Comparison of ENCODE assay signal across 9 cellular contexts in genomic region chrX:143047511-143047910, GRCh38. TPM values are rescaled to one million over a fixed set of nuclear protein-coding genes. Genes with fewer than 3 reads are reported as not detected.
"Had no signal": no experiment of that assay in that cellular context is flagged by ENCODE, and none has a peak within 500 bp of the region (broad histone marks: within the 10 kb centered on the region; RNA-seq: fewer than 3 reads in every experiment).

No MANE protein-coding gene starts in this region.

- ATAC-seq: GM12878 had no signal

- FAIRE-seq: G401.6, GM12878, GM12891, GM12892, GM18507, GM19239 had no signal

- H3K4me3 ChIP-seq: GM12878 had no signal

- DNase-seq: GDM1, GF-D8 had no signal

RNA-seq across cellular contexts. Expression of gene SPANXN4, which starts 21.8 kb away (rescaled TPM):
- total RNA-seq: G401, GM12878 had no signal
- polyA plus RNA-seq: GM12878 had no signal
